25 cellular contexts compared by ENCODE assay signal in genomic region chr14:86115972-86116371, GRCh38.
"Had no signal": no experiment of that assay in that cellular context is flagged by ENCODE, and none has a peak within 500 bp of the region (broad histone marks: within the 10 kb centered on the region; RNA-seq: fewer than 3 reads in every experiment).

No MANE protein-coding gene starts in this region.

- H3K36me3 ChIP-seq: colonic mucosa, esophagus muscularis mucosa, esophagus squamous epithelium, gastrocnemius medialis, gastroesophageal sphincter, heart left ventricle, heart right ventricle had no signal

- H3K4me1 ChIP-seq: colonic mucosa, esophagus muscularis mucosa, esophagus squamous epithelium, foreskin keratinocyte, gastrocnemius medialis, gastroesophageal sphincter, heart left ventricle, heart right ventricle had no signal

- H3K4me1 Mint-ChIP-seq: endodermal cell had no signal

- H3K9me3 ChIP-seq: colonic mucosa, esophagus muscularis mucosa, esophagus squamous epithelium, gastrocnemius medialis, gastroesophageal sphincter had no signal

- H3K4me3 Mint-ChIP-seq: dendritic cell treated with granulocyte-macrophage colony-stimulating factor and Interleukin-4, amounts not matched to agents 40 ng/mL and 50 ng/mL, for 4 days; effector memory CD8-positive, alpha-beta T cell; endodermal cell had no signal

- H3K4me3 ChIP-seq: colonic mucosa, coronary artery, dorsolateral prefrontal cortex, esophagus muscularis mucosa, esophagus squamous epithelium, gastrocnemius medialis, gastroesophageal sphincter, heart left ventricle, heart right ventricle had no signal

- H3K27me3 Mint-ChIP-seq: dendritic cell treated with granulocyte-macrophage colony-stimulating factor and Interleukin-4, amounts not matched to agents 40 ng/mL and 50 ng/mL, for 4 days; effector memory CD8-positive, alpha-beta T cell had no signal

- H3K27me3 ChIP-seq: colonic mucosa, dorsolateral prefrontal cortex, esophagus muscularis mucosa, esophagus squamous epithelium, foreskin keratinocyte, gastrocnemius medialis, gastroesophageal sphincter, heart left ventricle, heart right ventricle had no signal

- DNase-seq: colonic mucosa; cortex of kidney; dermis blood vessel endothelial cell; dorsolateral prefrontal cortex; effector CD4-positive, alpha-beta T cell; effector CD8-positive, alpha-beta T cell; effector memory CD4-positive, alpha-beta T cell; effector memory CD8-positive, alpha-beta T cell; endodermal cell; erythroblast; esophagus squamous epithelium; foreskin fibroblast; foreskin keratinocyte; foreskin melanocyte; gastrocnemius medialis; glutamatergic neuron; head of caudate nucleus; heart left ventricle; heart right ventricle had no signal

- H3K9me3 Mint-ChIP-seq: endodermal cell had no signal

- ATAC-seq: effector memory CD8-positive, alpha-beta T cell; esophagus mucosa; foreskin keratinocyte; gastrocnemius medialis; gastroesophageal sphincter; heart left ventricle; heart right ventricle had no signal

- H3K27ac Mint-ChIP-seq: dendritic cell treated with granulocyte-macrophage colony-stimulating factor and Interleukin-4, amounts not matched to agents 40 ng/mL and 50 ng/mL, for 4 days; effector memory CD8-positive, alpha-beta T cell; endodermal cell had no signal

- H3K27ac ChIP-seq: colonic mucosa, coronary artery, dorsolateral prefrontal cortex, epithelial cell of prostate, esophagus muscularis mucosa, esophagus squamous epithelium, foreskin keratinocyte, gastrocnemius medialis, gastroesophageal sphincter, heart left ventricle, heart right ventricle had no signal
